ENCODE assay signal across 8 cellular contexts in genomic region chr15:84631706-84632272, GRCh38. TPM values are rescaled to one million over a fixed set of nuclear protein-coding genes. Genes with fewer than 3 reads are reported as not detected.
DNase-seq lines count a peak whose midpoint lies in the region; FAIRE-seq and TF ChIP-seq lines count a peak whose summit lies in the region.

No MANE protein-coding gene starts in this region.

- H4K91ac ChIP-seq in H9 (ENCODE audit: insufficient read length, low read depth, low read length), result no peak overlapping the region

- no peak overlapping the region for H2AK5ac ChIP-seq in H9 (ENCODE audit: insufficient read length, low read length)

- no peak overlapping the region for H2BK12ac ChIP-seq in H9 (ENCODE audit: insufficient read length, low read depth, low read length)

- H3K27me3 ChIP-seq in H9 (ENCODE audit: insufficient read depth, low read length) (no peaks in the 10 kb centered on the region; the same call in 1 of the 2 replicates), SU-DHL-6 (ENCODE audit: low read length) (no peaks in the 10 kb centered on the region)

- no peak overlapping the region for H2BK20ac ChIP-seq in H9 (ENCODE audit: low read depth, low read length, poor library complexity, severe bottlenecking)

- H4K5ac ChIP-seq in H9 (ENCODE audit: insufficient read length, low read depth, low read length), result no peak overlapping the region

- no peak for DNase-seq in H9
- DNase-seq in fibroblast of mammary gland (ENCODE audit: low read depth), result peak; percentile 39
- no peak for DNase-seq in skeletal muscle cell (ENCODE audit: low read depth)
- DNase-seq in NCI-H2081 (lab: John Stamatoyannopoulos, UW), result no peak
- DNase-seq in HTR-8/SVneo (ENCODE audit: insufficient read length, low spot score), result no peak
- DNase-seq in stimulated activated CD8-positive, alpha-beta memory T cell treated with anti-CD3 and anti-CD28 coated beads, Interleukin-4, amount 100 ng/mL, for 48 hours, result no peak
- DNase-seq in NCI-H524 treated with DMSO at 0.1 percent for 48 hours (lab: John Stamatoyannopoulos, UW), result no peak

- no CpG with 5 or more reads among the region's 7 CpGs for WGBS in H9 (ENCODE audit: extremely low coverage, insufficient read length, low lambda C conversion rate)

- peaks cover 7% of the 10 kb centered on the region; the same call in 1 of the 2 replicates for H3K36me3 ChIP-seq in SU-DHL-6 (ENCODE audit: low read length)

- H3K36me3 Mint-ChIP-seq in H9 (ENCODE audit: insufficient read depth in 1 of 3, low read depth in 3 of 3), result peaks cover 6 to 11% (median 8%) of the 10 kb centered on the region in 3 experiments; a peak in 6 of 7 replicates

- peaks cover 24% of the 10 kb centered on the region for H3F3A ChIP-seq in SU-DHL-6 (ENCODE audit: insufficient read depth)

- no peak overlapping the region for H3K4ac ChIP-seq in H9 (ENCODE audit: low read depth, low read length)

- peaks cover 16% of the 10 kb centered on the region for H3K23me2 ChIP-seq in H9 (ENCODE audit: insufficient read length, low read depth, low read length, poor library complexity, severe bottlenecking)

- peaks cover 11% of the 10 kb centered on the region; the same call in 1 of the 2 replicates for H3K4me1 ChIP-seq in H9 (ENCODE audit: insufficient read depth, low read length)

- no peak overlapping the region for H2AFZ ChIP-seq in H9 (ENCODE audit: low read length)
- peak overlapping the region; percentile 66 for H2AFZ ChIP-seq in SU-DHL-6 (ENCODE audit: low read depth, low read length, severe bottlenecking)

- no peaks in the 10 kb centered on the region for H3K79me1 ChIP-seq in H9 (ENCODE audit: insufficient read depth, low read depth, low read length, poor library complexity, severe bottlenecking)

- no peak overlapping the region for H3K27ac ChIP-seq in H9 (ENCODE audit: insufficient read length, low read depth, low read length)
- peak overlapping the region; percentile 61 for H3K27ac ChIP-seq in SU-DHL-6 (ENCODE audit: low read depth, low read length)

- no peak overlapping the region for H3K56ac ChIP-seq in H9 (ENCODE audit: insufficient read length, low read depth, low read length)

- peaks cover 3% of the 10 kb centered on the region for H4K20me1 ChIP-seq in H9 (ENCODE audit: control insufficient read depth, insufficient read depth, insufficient read length)
- peaks cover 10% of the 10 kb centered on the region for H4K20me1 ChIP-seq in SU-DHL-6 (ENCODE audit: low read depth, low read length)

- H3K14ac ChIP-seq in H9 (ENCODE audit: insufficient read depth, low read length), result no peak overlapping the region

- no peaks in the 10 kb centered on the region for H3K9me3 Mint-ChIP-seq in H9

- H3K79me2 ChIP-seq in H9 (ENCODE audit: insufficient read depth, low read length), result no peaks in the 10 kb centered on the region
- 0 out of 2 replicates have a peak, but pooled peaks cover 7% of the 10 kb centered on the region for H3K79me2 ChIP-seq in SU-DHL-6 (ENCODE audit: insufficient read depth, low read length)

- H3K18ac ChIP-seq in H9 (ENCODE audit: insufficient read length, low read depth, low read length), result no peak overlapping the region

- no peaks in the 10 kb centered on the region for H3K9me2 ChIP-seq in SU-DHL-6 (replicated peaks; ENCODE audit: insufficient read depth, low read length)

- H2BK5ac ChIP-seq in H9 (ENCODE audit: insufficient read length, low read length), result no peak overlapping the region

- H2BK120ac ChIP-seq in H9 (ENCODE audit: low read depth, low read length, poor library complexity, severe bottlenecking), result no peak overlapping the region

- H3K9ac ChIP-seq in H9 (ENCODE audit: extremely low read depth, insufficient read length, low read length) (no peak overlapping the region), SU-DHL-6 (ENCODE audit: low read length) (peak overlapping the region; percentile 63)

- H4K8ac ChIP-seq in H9 (replicated peaks; ENCODE audit: insufficient read length, low read depth, low read length), result no peak overlapping the region

- H3K4me1 Mint-ChIP-seq in H9, result peaks cover 23 to 32% of the 10 kb centered on the region in 2 experiments

- no peak overlapping the region for H3T11ph ChIP-seq in H9 (ENCODE audit: low read length)

- no peak for FAIRE-seq in HTR-8/SVneo (lab: Jason Lieb, UNC)

- H3K4me3 ChIP-seq in SU-DHL-6 (ENCODE audit: insufficient read depth, low read length, poor library complexity, severe bottlenecking) (peak overlapping the region; percentile 55), fibroblast of mammary gland (ENCODE audit: control insufficient read depth, low read depth, low read length) (peak overlapping the region; percentile 85), skeletal muscle cell (ENCODE audit: low read depth, low read length) (peak overlapping the region; percentile 70)

- TF ChIP-seq CTCF in H9 (conservative IDR thresholded peaks at IDR 0.05), result no peak
- TF ChIP-seq CTCF in SU-DHL-6 (IDR thresholded peaks at IDR 0.05; ENCODE audit: insufficient read depth, low read length, poor library complexity, severe bottlenecking), result no peak
- no peak for TF ChIP-seq CTCF in fibroblast of mammary gland (conservative IDR thresholded peaks at IDR 0.05; ENCODE audit: control insufficient read depth, insufficient read depth, low read depth, low read length)

- no peak overlapping the region for H2BK15ac ChIP-seq in H9 (ENCODE audit: low read depth, low read length)

- no peak overlapping the region for H3K23ac ChIP-seq in H9 (ENCODE audit: insufficient read length, low read depth, low read length)

- H3K4me3 Mint-ChIP-seq in H9, result peak overlapping the region; percentile 88 to 92

- H3K9me3 ChIP-seq in H9 (ENCODE audit: control insufficient read depth, low read depth, low read length) (no peaks in the 10 kb centered on the region), SU-DHL-6 (ENCODE audit: insufficient read depth, low read length) (no peaks in the 10 kb centered on the region)

- H3K4me2 ChIP-seq in H9 (ENCODE audit: insufficient read depth, insufficient read length, low read length), result peak overlapping the region; percentile 57
- H3K4me2 ChIP-seq in SU-DHL-6 (ENCODE audit: low read depth, low read length, poor library complexity, severe bottlenecking), result peak overlapping the region; percentile 94

- H3K27ac Mint-ChIP-seq in H9, result peak overlapping the region in 1 of 3 experiments; percentile 96; a peak in 3 of 7 replicates

- peaks cover 36% of the 10 kb centered on the region for H3K27me3 Mint-ChIP-seq in H9 (ENCODE audit: low read depth)

RNA-seq across cellular contexts. Expression of gene WDR73, which starts 22.3 kb away (rescaled TPM):
- 41.0 and 41.6 TPM in 2 replicates for total RNA-seq in H9 (2021)

RNA-seq across cellular contexts. Expression of gene NMB, which starts 26.2 kb away (rescaled TPM):
- 11.5 and 12.4 TPM in 2 replicates for total RNA-seq in H9 (2021)

RNA-seq across cellular contexts. Expression of gene ZSCAN2, which starts 31.0 kb away (rescaled TPM):
- 28.4 and 31.2 TPM in 2 replicates for total RNA-seq in H9 (2021)
